ENCODE assay signal across 8 cellular contexts in the genomic region with DNA sequence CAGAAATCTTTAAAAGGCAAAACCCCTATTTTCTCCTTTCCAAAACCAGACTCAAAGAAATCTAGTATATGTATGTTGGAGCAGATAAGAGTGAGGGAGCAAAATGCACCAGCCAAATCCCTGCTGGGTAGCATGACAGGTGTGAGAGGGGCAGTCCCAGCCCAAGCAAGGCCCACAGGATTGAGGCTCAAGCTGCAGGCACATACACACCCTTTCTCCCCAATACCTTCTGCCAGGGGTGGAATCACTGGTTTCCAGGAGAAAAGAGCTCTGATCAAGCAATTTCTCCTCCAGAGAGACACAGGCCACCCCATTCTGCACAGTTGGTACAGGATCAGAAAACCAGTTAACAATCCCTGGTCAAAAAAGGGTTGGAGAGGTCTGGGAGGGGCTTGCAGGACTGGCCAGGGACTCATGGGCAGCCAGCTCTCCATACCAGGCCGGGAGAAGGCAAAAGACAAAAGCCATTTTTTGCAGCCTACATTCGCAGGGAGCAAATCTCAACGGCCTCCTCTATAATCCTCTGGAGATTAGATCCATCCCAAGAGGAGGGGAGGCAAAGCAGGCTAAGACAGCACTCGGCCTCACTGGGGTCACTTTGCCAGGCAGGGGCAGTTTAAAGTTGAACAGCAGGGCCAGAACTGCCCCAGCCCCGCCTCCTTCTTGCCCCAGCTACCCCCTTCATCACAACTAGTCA. TPM values are rescaled to one million over a fixed set of nuclear protein-coding genes. Genes with fewer than 3 reads are reported as not detected.
DNase-seq lines count a peak whose midpoint lies in the region; TF ChIP-seq lines count a peak whose summit lies in the region.

No MANE protein-coding gene starts in this region.

- no peak for DNase-seq in GM12865 (ENCODE audit: low read depth)
- peak in 1 of 2 experiments; percentile 55 for DNase-seq in SJCRH30
- DNase-seq in fibroblast of the aortic adventitia (ENCODE audit: low read depth) = no peak
- no peak for DNase-seq in skeletal muscle cell (ENCODE audit: low read depth)
- no peak for DNase-seq in COLO668 (lab: John Stamatoyannopoulos, UW; ENCODE audit: unreplicated experiment)
- DNase-seq in HEK293T (ENCODE audit: extremely low spot score) = no peak
- DNase-seq in HCEC 1CT = no peak
- no peak for DNase-seq in NCI-H2029 treated with DMSO at 0.1 percent for 48 hours (lab: John Stamatoyannopoulos, UW)

- H3K36me3 ChIP-seq in SJCRH30 = peaks cover 23% of the 10 kb centered on the region

- H3K27ac ChIP-seq in SJCRH30 = no peak overlapping the region

- H3K4me1 ChIP-seq in SJCRH30 = peaks cover 23% of the 10 kb centered on the region

- CTCF ChIA-PET in HEK293T (lab: Yijun Ruan, JAX) = interaction anchor here (0.8 to 4.0 kb wide), 4 partner anchors 15 to 243 kb away, joined by 3 to 19 read pairs (median 6); no protein-coding TSS in a partner anchor

- POLR2A ChIA-PET in HEK293T (lab: Yijun Ruan, JAX) = interaction anchor here (0.8 to 5.2 kb wide), 7 partner anchors 11 to 175 kb away, joined by 3 to 50 read pairs (median 3); a partner anchor contains a TSS

- H3K9me3 ChIP-seq in SJCRH30 (replicated peaks) = no peaks in the 10 kb centered on the region

- H3K27me3 ChIP-seq in SJCRH30 = no peaks in the 10 kb centered on the region

- TF ChIP-seq CTCF in GM12865 (IDR thresholded peaks at IDR 0.05; ENCODE audit: insufficient read depth, low read depth, low read length, missing control alignments) (no peak), fibroblast of the aortic adventitia (IDR thresholded peaks at IDR 0.05; ENCODE audit: insufficient read depth, low read length) (no peak)

- H3K4me3 ChIP-seq in GM12865 (ENCODE audit: low read depth, low read length) = peak overlapping the region; percentile 72
- H3K4me3 ChIP-seq in SJCRH30 = peak overlapping the region; percentile 95
- H3K4me3 ChIP-seq in fibroblast of the aortic adventitia (ENCODE audit: low read depth, low read length) = peak overlapping the region; percentile 91
- H3K4me3 ChIP-seq in skeletal muscle cell (ENCODE audit: low read depth, low read length) = peak overlapping the region; percentile 95

TF ChIP-seq in HEK293T, 16 proteins besides CTCF, POLR2A, EP300 and RAD21:
- TF ChIP-seq TARDBP (IDR thresholded peaks at IDR 0.05) (no peak), CTBP1 (IDR thresholded peaks at IDR 0.05; ENCODE audit: borderline replicate concordance) (no peak), ELF4 (IDR thresholded peaks at IDR 0.05) (no peak)

RNA-seq across cellular contexts. Expression of a gene that starts 2.1 kb away (rescaled TPM):
- 30.1 and 31.2 TPM in 2 replicates for total RNA-seq in SJCRH30 (2014; rRNA removed; shearing (Covaris generic))
- 22.6 and 23.8 TPM in 2 replicates for total RNA-seq in fibroblast of the aortic adventitia (ENCODE audit: low replicate concordance)

RNA-seq across cellular contexts. Expression of a gene that starts 11.3 kb away (rescaled TPM):
- 8.8 and 9.0 TPM in 2 replicates for total RNA-seq in SJCRH30 (2014; rRNA removed; shearing (Covaris generic))
- 0.25 and 0.54 TPM in 2 replicates for total RNA-seq in fibroblast of the aortic adventitia (ENCODE audit: low replicate concordance)

RNA-seq across cellular contexts. Expression of a gene that starts 36.1 kb away (rescaled TPM):
- total RNA-seq in SJCRH30 (2014; rRNA removed; shearing (Covaris generic)) = 0.04 and 0.13 TPM in 2 replicates
- 0.41 TPM in 1 of 2 replicates, not detected in the other for total RNA-seq in fibroblast of the aortic adventitia (ENCODE audit: low replicate concordance)

RNA-seq across cellular contexts. Expression of a gene that starts 39.9 kb away (rescaled TPM):
- total RNA-seq in SJCRH30 (2014; rRNA removed; shearing (Covaris generic)) = 37.1 and 43.0 TPM in 2 replicates
- 52.4 and 95.9 TPM in 2 replicates for total RNA-seq in fibroblast of the aortic adventitia (ENCODE audit: low replicate concordance)

RNA-seq across cellular contexts. Expression of a gene that starts 52.1 kb away (rescaled TPM):
- 17.8 and 28.9 TPM in 2 replicates for total RNA-seq in SJCRH30 (2014; rRNA removed; shearing (Covaris generic))
- 20.2 and 57.3 TPM in 2 replicates for total RNA-seq in fibroblast of the aortic adventitia (ENCODE audit: low replicate concordance)
